In the genomic region with DNA sequence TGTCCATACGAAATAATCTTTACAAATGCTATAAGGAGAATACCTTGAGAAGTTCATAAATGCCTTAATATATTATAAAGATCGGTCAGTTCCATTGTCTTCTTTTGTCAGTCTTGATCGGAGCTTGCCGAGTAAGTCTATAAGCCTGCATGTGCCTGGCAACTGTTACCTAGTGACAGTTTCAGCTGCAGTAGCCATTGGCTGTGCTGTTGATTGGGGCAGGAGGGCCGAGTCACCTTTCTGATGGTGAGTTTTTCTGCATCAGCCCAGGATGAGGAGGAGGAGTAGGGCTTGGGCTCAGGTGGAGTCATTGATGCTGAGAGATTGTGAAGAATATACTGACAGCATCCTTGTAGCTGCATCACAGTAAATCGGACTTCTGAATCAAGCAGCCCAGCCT, we compare ENCODE assay signal across 28 cellular contexts. TPM values are rescaled to one million over a fixed set of nuclear protein-coding genes. Genes with fewer than 3 reads are reported as not detected.
DNase-seq lines count a peak whose midpoint lies in the region; ATAC-seq and TF ChIP-seq lines count a peak whose summit lies in the region.
"Had no signal": no experiment of that assay in that cellular context is flagged by ENCODE, and none has a peak within 500 bp of the region (broad histone marks: within the 10 kb centered on the region; RNA-seq: fewer than 3 reads in every experiment).

No MANE protein-coding gene starts in this region.

- WGBS in endodermal cell (ENCODE audit: insufficient coverage in 1 of 2, insufficient read length in 1 of 2), 2 experiments = 79 to 80% methylated on average over 3 to 5 of the region's 6 CpGs
- WGBS in neuronal stem cell (ENCODE audit: extremely low coverage in 2 of 2, insufficient read length in 2 of 2, insufficient replicate concordance in 1 of 2), 2 donors = no CpG with 5 or more reads among the region's 6 CpGs
- 93 to 98% (median 95%) methylated on average over 6 of the region's 6 CpGs for whole genome bisulfite sequencing in spleen, 5 donors

- no peak overlapping the region for H4K8ac ChIP-seq in neuronal stem cell (ENCODE audit: low read depth, low read length)

- H3K9ac ChIP-seq in endodermal cell (ENCODE audit: extremely low read depth, low read length, poor library complexity, severe bottlenecking) (no peak overlapping the region), neuronal stem cell (ENCODE audit: low read depth, low read length, poor library complexity) (peak overlapping the region; percentile 63)

- no peak overlapping the region for H2BK12ac ChIP-seq in neuronal stem cell (ENCODE audit: low read length)

- no peak overlapping the region for H3K4me3 ChIP-seq in endodermal cell (ENCODE audit: low read length)
- H3K4me3 ChIP-seq in neuronal stem cell (ENCODE audit: low read length in 2 of 2) = no peak overlapping the region
- no peak overlapping the region for H3K4me3 ChIP-seq in spleen
- H3K4me3 ChIP-seq: esophagus muscularis mucosa, Peyer's patch, SJCRH30, skin epidermis, upper lobe of right lung had no signal

- H3K27ac Mint-ChIP-seq in endodermal cell = no peak overlapping the region
- no peak overlapping the region for H3K27ac Mint-ChIP-seq in natural killer cell treated with Interleukin-12 subunit alpha and Interleukin-12 subunit beta and Interleukin-15 and Interleukin-18, amount 100 ng/mL, for 72 hours
- H3K27ac Mint-ChIP-seq: activated naive CD8-positive, alpha-beta T cell treated with anti-CD3 and anti-CD28 coated beads, Interleukin-2, amount 50 U/mL, for 24 hours; B cell had no signal

- no peak overlapping the region for H3K4me3 Mint-ChIP-seq in endodermal cell
- no peak overlapping the region for H3K4me3 Mint-ChIP-seq in natural killer cell treated with Interleukin-12 subunit alpha and Interleukin-12 subunit beta and Interleukin-15 and Interleukin-18, amount 100 ng/mL, for 72 hours
- H3K4me3 Mint-ChIP-seq: activated naive CD8-positive, alpha-beta T cell treated with anti-CD3 and anti-CD28 coated beads, Interleukin-2, amount 50 U/mL, for 24 hours; B cell had no signal

- H3K27me3 ChIP-seq in endodermal cell (ENCODE audit: control insufficient read depth, insufficient read depth, low read length, poor library complexity, severe bottlenecking) (no peaks in the 10 kb centered on the region), neuronal stem cell (ENCODE audit: control insufficient read depth in 3 of 3, insufficient read depth in 3 of 3, low read depth in 1 of 3, low read length in 3 of 3) (no peaks in the 10 kb centered on the region), spleen (replicated peaks in 1 of 7) (no peaks in the 10 kb centered on the region)
- H3K27me3 ChIP-seq: esophagus muscularis mucosa, Peyer's patch, SJCRH30, upper lobe of right lung had no signal

- H3K79me1 ChIP-seq in neuronal stem cell (ENCODE audit: low read depth, low read length) = no peaks in the 10 kb centered on the region

- H3K4me1 ChIP-seq in endodermal cell (ENCODE audit: control insufficient read depth, insufficient read depth, low read length) = no peaks in the 10 kb centered on the region
- H3K4me1 ChIP-seq in neuronal stem cell (ENCODE audit: control insufficient read depth in 2 of 2, insufficient read depth in 1 of 2, low read depth in 1 of 2, low read length in 2 of 2) = peaks cover 4 to 5% of the 10 kb centered on the region in 2 donors
- H3K4me1 ChIP-seq in spleen = no peaks in the 10 kb centered on the region
- H3K4me1 ChIP-seq: Peyer's patch, SJCRH30 had no signal

- H3K36me3 ChIP-seq in endodermal cell (ENCODE audit: control insufficient read depth, insufficient read depth, low read length) (no peaks in the 10 kb centered on the region), neuronal stem cell (replicated peaks in 1 of 2; ENCODE audit: control insufficient read depth in 2 of 2, insufficient read depth in 2 of 2, low read length in 2 of 2) (no peaks in the 10 kb centered on the region), spleen (peaks cover 0 to 6% (median 0%) of the 10 kb centered on the region in 6 donors)
- H3K36me3 ChIP-seq: esophagus muscularis mucosa, Peyer's patch, SJCRH30, upper lobe of right lung had no signal

- H2BK120ac ChIP-seq in neuronal stem cell (ENCODE audit: low read depth, low read length) = no peak overlapping the region

- no peak overlapping the region for H2BK15ac ChIP-seq in neuronal stem cell (ENCODE audit: low read length)

- H3K9me3 ChIP-seq in endodermal cell (ENCODE audit: control insufficient read depth, low read length) = no peaks in the 10 kb centered on the region
- H3K9me3 ChIP-seq in neuronal stem cell (replicated peaks in 1 of 2; ENCODE audit: control insufficient read depth in 2 of 2, insufficient read depth in 1 of 2, low read depth in 1 of 2, low read length in 2 of 2) = no peaks in the 10 kb centered on the region
- no peaks in the 10 kb centered on the region for H3K9me3 ChIP-seq in spleen
- H3K9me3 ChIP-seq: esophagus muscularis mucosa, Peyer's patch, SJCRH30, upper lobe of right lung had no signal

- TF ChIP-seq CTCF in endodermal cell (conservative IDR thresholded peaks at IDR 0.05) (no peak), spleen (IDR thresholded peaks at IDR 0.05 in 8 of 11, conservative IDR thresholded peaks at IDR 0.05 in 3 of 11) (no peak)

- no peak overlapping the region for H3K14ac ChIP-seq in neuronal stem cell (ENCODE audit: low read length)

- H3K18ac ChIP-seq in neuronal stem cell (ENCODE audit: low read length) = no peak overlapping the region

- H4K91ac ChIP-seq in neuronal stem cell (ENCODE audit: low read depth, low read length, poor library complexity) = no peak overlapping the region

- H2AFZ ChIP-seq in neuronal stem cell (ENCODE audit: low read length) = no peak overlapping the region

- DNase-seq in NCI-H2227 (lab: John Stamatoyannopoulos, UW; ENCODE audit: unreplicated experiment) = peak; percentile 2
- no peak for DNase-seq in NCI-H2227 treated with DMSO at 0.1 percent for 48 hours (lab: John Stamatoyannopoulos, UW)
- peak; percentile 7 for DNase-seq in NCI-H748 treated with DMSO at 0.1 percent for 48 hours (lab: John Stamatoyannopoulos, UW)
- DNase-seq in endodermal cell = peak; percentile 73
- DNase-seq in neuronal stem cell (ENCODE audit: low spot score) = peak; percentile 1
- no peak for DNase-seq in natural killer cell treated with Interleukin-12 subunit alpha and Interleukin-12 subunit beta and Interleukin-15 and Interleukin-18, amount 100 ng/mL, for 72 hours (ENCODE audit: low spot score)
- DNase-seq in spleen = no peak
- DNase-seq: activated CD8-positive, alpha-beta memory T cell treated with anti-CD3 and anti-CD28 coated beads for 24 hours; activated gamma-delta T cell treated with Interleukin-2 at 50 U/mL for 16 hours; activated naive CD8-positive, alpha-beta T cell treated with anti-CD3 and anti-CD28 coated beads, Interleukin-2, amount 50 U/mL, for 24 hours; activated T-cell treated with anti-CD3 and anti-CD28 coated beads, Interleukin-2, amount 50 U/mL, for 1 hour; effector CD8-positive, alpha-beta T cell; GDM1; kidney glomerular epithelial cell; mammary epithelial cell; NCI-H1048; NCI-H2029; NCI-H446 treated with DMSO at 0.1 percent for 48 hours; NK-92 treated with Interleukin-12 subunit alpha and Interleukin-12 subunit beta, amount 100 ng/mL, for 24 hours; Peyer's patch; SJCRH30; stimulated activated CD4-positive, alpha-beta T cell treated with anti-CD3 and anti-CD28 coated beads, Interleukin-2, amount 100 ng/mL, for 24 hours; upper lobe of right lung had no signal

- no peak for ATAC-seq in GM18520 (IDR thresholded peaks at IDR 0.05; ENCODE audit: unreplicated experiment)
- no peak for ATAC-seq in natural killer cell treated with Interleukin-12 subunit alpha and Interleukin-12 subunit beta and Interleukin-15 and Interleukin-18, amount 100 ng/mL, for 72 hours
- ATAC-seq: activated naive CD8-positive, alpha-beta T cell treated with anti-CD3 and anti-CD28 coated beads, Interleukin-2, amount 50 U/mL, for 24 hours; upper lobe of right lung had no signal

- no peaks in the 10 kb centered on the region for H3K27me3 Mint-ChIP-seq in endodermal cell (ENCODE audit: insufficient read depth)
- H3K27me3 Mint-ChIP-seq in natural killer cell treated with Interleukin-12 subunit alpha and Interleukin-12 subunit beta and Interleukin-15 and Interleukin-18, amount 100 ng/mL, for 72 hours = no peaks in the 10 kb centered on the region
- H3K27me3 Mint-ChIP-seq: activated naive CD8-positive, alpha-beta T cell treated with anti-CD3 and anti-CD28 coated beads, Interleukin-2, amount 50 U/mL, for 24 hours; B cell had no signal

- H2AK5ac ChIP-seq in neuronal stem cell (ENCODE audit: low read depth, low read length) = no peak overlapping the region

- no peak overlapping the region for H3K23ac ChIP-seq in neuronal stem cell (ENCODE audit: low read depth, low read length, poor library complexity)

- no peak overlapping the region for H2BK5ac ChIP-seq in neuronal stem cell (ENCODE audit: low read length)

- no peak overlapping the region for H3K4ac ChIP-seq in neuronal stem cell (ENCODE audit: low read length)

- intact Hi-C loops in spleen (cut with DNase I; ENCODE audit: low total_unique reads) = no loop called here

- no peaks in the 10 kb centered on the region for H3K36me3 Mint-ChIP-seq in endodermal cell (ENCODE audit: low read depth)
- no peaks in the 10 kb centered on the region for H3K36me3 Mint-ChIP-seq in natural killer cell treated with Interleukin-12 subunit alpha and Interleukin-12 subunit beta and Interleukin-15 and Interleukin-18, amount 100 ng/mL, for 72 hours

- H3K9me3 Mint-ChIP-seq in endodermal cell = no peaks in the 10 kb centered on the region
- no peaks in the 10 kb centered on the region for H3K9me3 Mint-ChIP-seq in natural killer cell treated with Interleukin-12 subunit alpha and Interleukin-12 subunit beta and Interleukin-15 and Interleukin-18, amount 100 ng/mL, for 72 hours
- H3K9me3 Mint-ChIP-seq: activated naive CD8-positive, alpha-beta T cell treated with anti-CD3 and anti-CD28 coated beads, Interleukin-2, amount 50 U/mL, for 24 hours had no signal

- no peak overlapping the region for H3K4me2 ChIP-seq in neuronal stem cell (ENCODE audit: insufficient read depth, low read length, poor library complexity, severe bottlenecking)

- H3K4me1 Mint-ChIP-seq in endodermal cell = peaks cover 3% of the 10 kb centered on the region
- H3K4me1 Mint-ChIP-seq in natural killer cell treated with Interleukin-12 subunit alpha and Interleukin-12 subunit beta and Interleukin-15 and Interleukin-18, amount 100 ng/mL, for 72 hours (ENCODE audit: low read depth in 2 of 2) = peaks cover 9 to 13% of the 10 kb centered on the region in 2 donors
- H3K4me1 Mint-ChIP-seq: activated naive CD8-positive, alpha-beta T cell treated with anti-CD3 and anti-CD28 coated beads, Interleukin-2, amount 50 U/mL, for 24 hours had no signal

- TF ChIP-seq POLR2A in spleen (IDR thresholded peaks at IDR 0.05) = no peak

- H3K27ac ChIP-seq in endodermal cell (ENCODE audit: low read depth, low read length) (no peak overlapping the region), neuronal stem cell (replicated peaks; ENCODE audit: low read length) (no peak overlapping the region), spleen (no peak overlapping the region)
- H3K27ac ChIP-seq: esophagus muscularis mucosa, Peyer's patch, SJCRH30, skin epidermis, upper lobe of right lung had no signal

RNA-seq across cellular contexts. Expression of a gene that starts 1.9 kb away (rescaled TPM):
- 1 to 10 TPM in 1 of 2 donors, under 1 TPM in 1; 0.53 to 1.1 TPM for total RNA-seq in endodermal cell
- polyA plus RNA-seq in endodermal cell (2013, experiment 1 of 2) = not detected
- not detected for polyA plus RNA-seq in endodermal cell (2013, experiment 2 of 2)
- not detected for polyA plus RNA-seq in neuronal stem cell (2013, experiment 1 of 2)
- not detected for polyA plus RNA-seq in neuronal stem cell (2013, experiment 2 of 2)
- 10 to 100 TPM in 1 of 2 donors, 1 to 10 TPM in 1; 4.4 to 15.3 TPM for total RNA-seq in natural killer cell treated with Interleukin-12 subunit alpha and Interleukin-12 subunit beta and Interleukin-15 and Interleukin-18, amount 100 ng/mL, for 72 hours
- 10 to 100 TPM in 3 of 7 donors, 1 to 10 TPM in 4; 4.4 to 21.4 (median 6.4) TPM for total RNA-seq in spleen
- under 1 TPM in 1 of 3 donors, not detected in 2; 0.13 TPM for polyA plus RNA-seq in spleen
- total RNA-seq: H4 had no signal
- polyA plus RNA-seq: mammary epithelial cell had no signal

Comparison
In these comparisons a context has a peak if more than half of its experiments do, and no peak if none do; other contexts are left out.
1. DNase-seq: peak in NCI-H2227 (single experiment), NCI-H748 treated with DMSO at 0.1 percent for 48 hours (single experiment), endodermal cell (single experiment) and neuronal stem cell (single experiment); none in NCI-H2227 treated with DMSO at 0.1 percent for 48 hours (single experiment), natural killer cell treated with Interleukin-12 subunit alpha and Interleukin-12 subunit beta and Interleukin-15 and Interleukin-18, amount 100 ng/mL, for 72 hours (single experiment) and spleen (single experiment).